Comparison of ENCODE assay signal across 1 cellular context in the genomic region with DNA sequence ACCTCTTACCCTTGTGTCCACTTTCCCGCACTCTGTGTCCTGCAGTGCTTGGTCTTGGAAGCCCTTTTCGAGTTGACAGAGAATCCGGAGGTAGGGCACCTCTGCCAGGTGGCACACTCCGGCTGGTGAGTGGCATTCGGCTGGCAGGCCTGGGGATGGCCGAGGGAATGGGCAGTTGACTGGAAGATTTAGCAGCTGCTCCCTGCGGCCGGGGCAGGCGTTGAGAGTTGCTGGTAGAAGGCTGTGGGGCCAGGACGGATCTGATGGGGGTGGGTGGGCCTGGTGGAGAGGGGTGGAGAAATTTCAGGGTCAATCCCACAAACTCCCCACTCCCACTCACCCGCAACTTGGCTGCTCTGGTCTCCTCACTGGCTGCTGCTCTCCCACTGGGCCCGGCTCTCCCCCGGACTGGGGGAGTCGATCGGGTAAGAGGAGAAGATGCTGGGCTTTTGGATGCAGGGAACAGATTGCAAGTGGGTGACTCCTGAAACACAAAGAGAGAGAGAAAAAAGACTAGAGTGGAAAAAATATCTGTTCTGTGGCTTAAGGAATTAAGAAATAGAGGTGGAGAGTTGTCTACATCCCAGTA.
TF ChIP-seq lines count a peak whose summit lies in the region.

No MANE protein-coding gene starts in this region.

TF ChIP-seq in IMR-90, 13 proteins besides CTCF, POLR2A, EP300 and RAD21:
- TF ChIP-seq BHLHE40 (IDR thresholded peaks at IDR 0.05; ENCODE audit: low read depth, low read length) (no peak), CEBPB (IDR thresholded peaks at IDR 0.05; ENCODE audit: low read depth, low read length) (no peak), MAFK (IDR thresholded peaks at IDR 0.05; ENCODE audit: low read depth, low read length) (no peak), RFX5 (IDR thresholded peaks at IDR 0.05; ENCODE audit: low read depth, low read length) (no peak), SMC3 (IDR thresholded peaks at IDR 0.05; ENCODE audit: low read depth, low read length) (no peak), MXI1 (IDR thresholded peaks at IDR 0.05; ENCODE audit: borderline replicate concordance, low read depth, low read length) (no peak), CHD1 (IDR thresholded peaks at IDR 0.05; ENCODE audit: low read depth, low read length) (no peak), RCOR1 (IDR thresholded peaks at IDR 0.05; ENCODE audit: insufficient replicate concordance, low read length) (no peak), MAZ (IDR thresholded peaks at IDR 0.05; ENCODE audit: borderline replicate concordance, low read depth, low read length) (no peak), ELK1 (IDR thresholded peaks at IDR 0.05; ENCODE audit: borderline replicate concordance, low read depth, low read length) (no peak), NFE2L2 (IDR thresholded peaks at IDR 0.05; ENCODE audit: low read depth, low read length) (no peak), FOS (IDR thresholded peaks at IDR 0.05; ENCODE audit: low read depth, low read length) (no peak)
- TF ChIP-seq, protein P1, sequence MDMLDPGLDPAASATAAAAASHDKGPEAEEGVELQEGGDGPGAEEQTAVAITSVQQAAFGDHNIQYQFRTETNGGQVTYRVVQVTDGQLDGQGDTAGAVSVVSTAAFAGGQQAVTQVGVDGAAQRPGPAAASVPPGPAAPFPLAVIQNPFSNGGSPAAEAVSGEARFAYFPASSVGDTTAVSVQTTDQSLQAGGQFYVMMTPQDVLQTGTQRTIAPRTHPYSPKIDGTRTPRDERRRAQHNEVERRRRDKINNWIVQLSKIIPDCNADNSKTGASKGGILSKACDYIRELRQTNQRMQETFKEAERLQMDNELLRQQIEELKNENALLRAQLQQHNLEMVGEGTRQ (IDR thresholded peaks at IDR 0.05; ENCODE audit: low read depth, low read length) = no peak
